1 cellular context compared by ENCODE assay signal in genomic region chr2:231667096-231667427, GRCh38.
TF ChIP-seq lines count a peak whose summit lies in the region.

No MANE protein-coding gene starts in this region.

TF ChIP-seq in K562, 482 proteins besides CTCF, POLR2A, EP300 and RAD21 (continued from another document):
- TF ChIP-seq ZC3H4 (CRISPR knock-in tag; IDR thresholded peaks at IDR 0.05; ENCODE audit: borderline replicate concordance) (0 out of 2 replicates have a peak, but pooled peaks have one; percentile 24), BCOR (IDR thresholded peaks at IDR 0.05) (peak; percentile 20; the same call in 1 of the 2 replicates), FOSL1 (tag; conservative IDR thresholded peaks at IDR 0.05) (0 out of 2 replicates have a peak, but pooled peaks have one; percentile 2), ZNF121 (CRISPR knock-in tag; conservative IDR thresholded peaks at IDR 0.05) (peak; percentile 97)
